ENCODE assay signal across 1 cellular context in the genomic region with DNA sequence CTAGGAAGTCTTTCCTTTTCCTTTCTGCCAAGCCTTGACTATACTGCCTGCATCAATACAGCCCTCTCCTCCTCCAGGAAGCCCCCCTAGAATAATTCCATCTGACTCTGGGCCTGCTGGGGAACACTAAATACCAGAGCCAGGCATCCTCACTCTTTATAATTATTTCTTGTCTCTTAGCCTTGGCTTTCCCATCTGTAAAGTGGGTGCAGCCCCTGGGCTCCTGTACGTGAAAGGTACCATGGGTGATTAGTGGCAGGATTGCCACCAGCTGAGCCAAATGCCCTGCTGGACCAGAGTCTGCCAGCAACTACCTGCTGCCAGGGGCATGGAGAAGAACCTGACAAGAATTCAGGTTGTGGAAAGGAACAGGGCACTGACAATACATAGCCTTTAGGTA.
TF ChIP-seq lines count a peak whose summit lies in the region.

No MANE protein-coding gene starts in this region.

TF ChIP-seq in IMR-90, 13 proteins besides CTCF, POLR2A, EP300 and RAD21 (continued from another document):
- TF ChIP-seq, protein P1, sequence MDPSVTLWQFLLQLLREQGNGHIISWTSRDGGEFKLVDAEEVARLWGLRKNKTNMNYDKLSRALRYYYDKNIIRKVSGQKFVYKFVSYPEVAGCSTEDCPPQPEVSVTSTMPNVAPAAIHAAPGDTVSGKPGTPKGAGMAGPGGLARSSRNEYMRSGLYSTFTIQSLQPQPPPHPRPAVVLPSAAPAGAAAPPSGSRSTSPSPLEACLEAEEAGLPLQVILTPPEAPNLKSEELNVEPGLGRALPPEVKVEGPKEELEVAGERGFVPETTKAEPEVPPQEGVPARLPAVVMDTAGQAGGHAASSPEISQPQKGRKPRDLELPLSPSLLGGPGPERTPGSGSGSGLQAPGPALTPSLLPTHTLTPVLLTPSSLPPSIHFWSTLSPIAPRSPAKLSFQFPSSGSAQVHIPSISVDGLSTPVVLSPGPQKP (IDR thresholded peaks at IDR 0.05; ENCODE audit: borderline replicate concordance, low read depth, low read length): no peak
- no peak for TF ChIP-seq MXI1 (IDR thresholded peaks at IDR 0.05; ENCODE audit: borderline replicate concordance, low read depth, low read length)
- TF ChIP-seq NFE2L2 (IDR thresholded peaks at IDR 0.05; ENCODE audit: low read depth, low read length): no peak
- no peak for TF ChIP-seq MAZ (IDR thresholded peaks at IDR 0.05; ENCODE audit: borderline replicate concordance, low read depth, low read length)
